ENCODE assay signal across 10 cellular contexts in genomic region chr17:45846223-45846622, GRCh38. TPM values are rescaled to one million over a fixed set of nuclear protein-coding genes. Genes with fewer than 3 reads are reported as not detected.
"Had no signal": no experiment of that assay in that cellular context is flagged by ENCODE, and none has a peak within 500 bp of the region (broad histone marks: within the 10 kb centered on the region; RNA-seq: fewer than 3 reads in every experiment).

No MANE protein-coding gene starts in this region.

- H3K4me1 ChIP-seq: HAP-1 had no signal

- ATAC-seq: HCT116, HepG2 had no signal

- H3K27ac Mint-ChIP-seq: HFFc6, IgD-negative memory B cell had no signal

- DNase-seq: GOT3, H7, HFFc6 had no signal

- H3K4me3 Mint-ChIP-seq: HFFc6 had no signal

- H3K27ac ChIP-seq: HL-60 had no signal

- H3K9me3 ChIP-seq: HAP-1 had no signal

- H3K9me3 Mint-ChIP-seq: HFFc6, IgD-negative memory B cell had no signal

- H3K4me3 ChIP-seq: HAP-1 had no signal

- H3K36me3 Mint-ChIP-seq: IgD-negative memory B cell had no signal

- H3K36me3 ChIP-seq: HAP-1 had no signal

RNA-seq across cellular contexts. Expression of gene SPPL2C, which starts 1.5 kb away (rescaled TPM):
- total RNA-seq: H4, H7, HepG2, HFFc6, HT1080 had no signal
- polyA plus RNA-seq: HepG2, IgD-negative memory B cell had no signal

RNA-seq across cellular contexts. Expression of gene MAPT, which starts 48.1 kb away (rescaled TPM):
- polyA plus RNA-seq: IgD-negative memory B cell had no signal
